21 cellular contexts compared by ENCODE assay signal in the genomic region with DNA sequence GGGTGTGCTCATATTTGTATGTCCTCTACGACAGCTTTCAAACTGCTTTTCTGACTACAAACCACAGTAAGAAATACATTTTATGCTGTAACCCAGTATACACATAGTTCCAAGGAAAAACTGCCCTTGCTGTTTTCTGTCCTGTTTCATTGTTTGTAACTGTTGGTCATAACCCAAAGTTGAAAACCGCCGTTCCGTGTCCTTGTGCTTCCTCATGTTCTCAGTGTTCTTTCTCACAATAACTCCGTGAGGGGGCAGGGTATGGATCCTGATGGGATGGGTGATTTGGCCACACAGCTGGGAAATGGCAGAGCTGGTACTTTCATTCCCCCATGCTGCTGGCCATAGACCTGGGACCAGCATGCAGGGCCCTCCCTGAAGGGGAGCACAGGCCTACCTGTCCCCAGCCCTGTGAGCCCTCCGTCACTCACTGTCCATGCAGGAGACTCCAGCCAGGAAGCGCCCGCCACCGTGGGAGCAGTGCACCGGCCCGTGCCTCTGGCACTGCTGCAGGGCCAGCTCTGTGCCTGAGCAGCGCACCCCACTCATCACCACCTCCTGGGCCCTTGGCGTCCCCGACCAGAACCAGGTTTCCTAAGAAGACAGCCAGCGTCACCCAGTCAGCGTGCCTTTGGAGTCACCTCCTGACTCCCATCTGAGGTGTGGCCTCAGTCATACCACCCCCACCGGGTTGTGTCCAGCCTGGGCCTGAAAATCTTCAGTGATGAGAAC. TPM values are rescaled to one million over a fixed set of nuclear protein-coding genes. Genes with fewer than 3 reads are reported as not detected.
"Had no signal": no experiment of that assay in that cellular context is flagged by ENCODE, and none has a peak within 500 bp of the region (broad histone marks: within the 10 kb centered on the region; RNA-seq: fewer than 3 reads in every experiment).

No MANE protein-coding gene starts in this region.

- H3K9me3 Mint-ChIP-seq: activated T-cell treated with anti-CD3 and anti-CD28 coated beads, Interleukin-2, amount 50 U/mL, for 4 hours; mesothelial cell of epicardium; nephron progenitor cell had no signal

- H3K27me3 ChIP-seq: ascending aorta, esophagus squamous epithelium, right atrium auricular region, tibial nerve, uterus had no signal

- FAIRE-seq: endothelial cell of umbilical vein had no signal

- H3K36me3 ChIP-seq: right atrium auricular region, uterus had no signal

- DNase-seq: activated CD4-positive, alpha-beta T cell treated with anti-CD3 and anti-CD28 coated beads for 48 hours; activated CD4-positive, CD25-positive, alpha-beta regulatory T cell; activated CD8-positive, alpha-beta T cell treated with anti-CD3 and anti-CD28 coated beads, Interleukin-2, amount 10 ng/mL, durations not matched to agents 7 days and 5 days; activated effector memory CD4-positive, alpha-beta T cell treated with anti-CD3 and anti-CD28 coated beads, Interleukin-2, amount 50 U/mL, for 16 hours; activated naive CD4-positive, alpha-beta T cell treated with anti-CD3 and anti-CD28 coated beads, Interleukin-2, amount 50 U/mL, for 16 hours; activated T-cell treated with anti-CD3 and anti-CD28 coated beads, Interleukin-2, amount 50 U/mL, for 4 hours; cerebellar nuclear complex; effector CD8-positive, alpha-beta T cell; esophagus squamous epithelium; left cardiac atrium; nephron progenitor cell; occipital lobe; stimulated activated CD4-positive, alpha-beta T cell treated with anti-CD3 and anti-CD28 coated beads, Interleukin-2, amount 100 ng/mL, for 24 hours; stimulated activated naive CD8-positive, alpha-beta T cell treated with anti-CD3 and anti-CD28 coated beads, Interleukin-15, Interleukin-2, amounts not matched to agents 100 U/mL and 50 U/mL, for 24 hours; SW 1271; uterus had no signal

- H3K4me1 Mint-ChIP-seq: mesothelial cell of epicardium had no signal

- H3K27ac ChIP-seq: ascending aorta, right atrium auricular region, tibial nerve, uterus had no signal

- H3K4me3 ChIP-seq: ascending aorta, esophagus squamous epithelium, right atrium auricular region, tibial nerve, uterus had no signal

- H3K4me1 ChIP-seq: right atrium auricular region, uterus had no signal

- H3K9me3 ChIP-seq: ascending aorta, esophagus squamous epithelium, right atrium auricular region, tibial nerve, uterus had no signal

- H3K4me3 Mint-ChIP-seq: activated CD8-positive, alpha-beta T cell treated with anti-CD3 and anti-CD28 coated beads, Interleukin-2, amount 10 ng/mL, durations not matched to agents 7 days and 5 days; activated T-cell treated with anti-CD3 and anti-CD28 coated beads, Interleukin-2, amount 50 U/mL, for 4 hours; mesothelial cell of epicardium; nephron progenitor cell had no signal

- H3K27ac Mint-ChIP-seq: mesothelial cell of epicardium had no signal

RNA-seq across cellular contexts. Expression of gene LOXL4, which starts 12.7 kb away (rescaled TPM):
- total RNA-seq: activated CD8-positive, alpha-beta T cell treated with anti-CD3 and anti-CD28 coated beads, Interleukin-2, amount 10 ng/mL, durations not matched to agents 7 days and 5 days; activated T-cell treated with anti-CD3 and anti-CD28 coated beads, Interleukin-2, amount 50 U/mL, for 4 hours had no signal
